9 cellular contexts compared by ENCODE assay signal in the genomic region with DNA sequence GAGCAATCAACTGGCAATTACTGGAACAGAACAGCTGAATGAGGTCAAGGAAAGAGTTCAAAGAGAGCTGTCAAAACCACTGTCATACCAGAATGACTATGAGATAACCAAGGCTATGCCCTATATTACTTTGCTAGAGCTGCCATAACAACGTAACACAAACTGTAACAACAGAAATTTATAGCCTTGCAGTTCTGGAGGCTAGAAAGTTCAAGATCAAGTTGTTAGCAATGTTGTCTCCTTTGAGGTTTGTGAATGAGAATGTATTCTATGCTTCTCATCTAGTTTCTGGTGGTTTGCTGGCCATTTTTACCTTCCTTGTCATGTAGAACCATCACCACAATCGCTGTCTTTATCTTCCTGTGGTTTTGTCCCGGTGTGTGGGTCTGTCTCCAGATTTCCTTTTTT.
DNase-seq lines count a peak whose midpoint lies in the region; ATAC-seq, FAIRE-seq and TF ChIP-seq lines count a peak whose summit lies in the region.
"Had no signal": no experiment of that assay in that cellular context is flagged by ENCODE, and none has a peak within 500 bp of the region (broad histone marks: within the 10 kb centered on the region; RNA-seq: fewer than 3 reads in every experiment).

No MANE protein-coding gene starts in this region.

- peaks cover 7% of the 10 kb centered on the region for H3K4me1 Mint-ChIP-seq in activated T-helper 17 cell treated with anti-CD3 and anti-CD28 coated beads, Interleukin-2, amount 50 U/mL, for 72 hours
- H3K4me1 Mint-ChIP-seq: WTC11 had no signal

- FAIRE-seq in GM12892 (lab: Jason Lieb, UNC) = peak; percentile 67

- H3K27me3 ChIP-seq in uterus = no peaks in the 10 kb centered on the region

- no peak overlapping the region for H3K4me3 ChIP-seq in uterus

- TF ChIP-seq POLR2A in GM12892 (IDR thresholded peaks at IDR 0.05; ENCODE audit: low read depth, low read length) = no peak
- no peak for TF ChIP-seq POLR2A in uterus (IDR thresholded peaks at IDR 0.05)

- no peaks in the 10 kb centered on the region for H3K9me3 ChIP-seq in uterus

- intact Hi-C loops in uterus (cut with DNase I; ENCODE audit: low total_unique reads) = no loop called here

- H3K36me3 ChIP-seq in uterus = no peaks in the 10 kb centered on the region

- peak; percentile 63 for ATAC-seq in GM19467 (IDR thresholded peaks at IDR 0.05; ENCODE audit: unreplicated experiment)
- ATAC-seq in HG03135 (IDR thresholded peaks at IDR 0.05; ENCODE audit: unreplicated experiment) = peak; percentile 68
- ATAC-seq in activated T-helper 17 cell treated with anti-CD3 and anti-CD28 coated beads, Interleukin-2, amount 50 U/mL, for 72 hours (replicated peaks) = peak; percentile 96
- no peak for ATAC-seq in esophagus mucosa
- ATAC-seq: WTC11 had no signal

- TF ChIP-seq CTCF in uterus (IDR thresholded peaks at IDR 0.05) = no peak

- peak overlapping the region; percentile 83 for H3K27ac Mint-ChIP-seq in activated T-helper 17 cell treated with anti-CD3 and anti-CD28 coated beads, Interleukin-2, amount 50 U/mL, for 72 hours
- H3K27ac Mint-ChIP-seq: WTC11 had no signal

- no peaks in the 10 kb centered on the region for H3K9me3 Mint-ChIP-seq in activated T-helper 17 cell treated with anti-CD3 and anti-CD28 coated beads, Interleukin-2, amount 50 U/mL, for 72 hours

- DNase-seq in GM12892 (ENCODE audit: insufficient read length) = no peak
- DNase-seq in kidney tubule cell (ENCODE audit: low spot score) = no peak
- DNase-seq in NCI-H82 treated with DMSO at 0.1 percent for 48 hours (lab: John Stamatoyannopoulos, UW; ENCODE audit: unreplicated experiment) = no peak
- no peak for DNase-seq in uterus

- H3K36me3 Mint-ChIP-seq in activated T-helper 17 cell treated with anti-CD3 and anti-CD28 coated beads, Interleukin-2, amount 50 U/mL, for 72 hours (ENCODE audit: low read depth) = no peaks in the 10 kb centered on the region

- H3K27ac ChIP-seq in uterus = no peak overlapping the region

- no peaks in the 10 kb centered on the region for H3K4me1 ChIP-seq in uterus

- no peak overlapping the region for H3K4me3 Mint-ChIP-seq in activated T-helper 17 cell treated with anti-CD3 and anti-CD28 coated beads, Interleukin-2, amount 50 U/mL, for 72 hours
- H3K4me3 Mint-ChIP-seq: WTC11 had no signal

- H3K27me3 Mint-ChIP-seq in activated T-helper 17 cell treated with anti-CD3 and anti-CD28 coated beads, Interleukin-2, amount 50 U/mL, for 72 hours = peaks cover 8% of the 10 kb centered on the region
